In the genomic region with DNA sequence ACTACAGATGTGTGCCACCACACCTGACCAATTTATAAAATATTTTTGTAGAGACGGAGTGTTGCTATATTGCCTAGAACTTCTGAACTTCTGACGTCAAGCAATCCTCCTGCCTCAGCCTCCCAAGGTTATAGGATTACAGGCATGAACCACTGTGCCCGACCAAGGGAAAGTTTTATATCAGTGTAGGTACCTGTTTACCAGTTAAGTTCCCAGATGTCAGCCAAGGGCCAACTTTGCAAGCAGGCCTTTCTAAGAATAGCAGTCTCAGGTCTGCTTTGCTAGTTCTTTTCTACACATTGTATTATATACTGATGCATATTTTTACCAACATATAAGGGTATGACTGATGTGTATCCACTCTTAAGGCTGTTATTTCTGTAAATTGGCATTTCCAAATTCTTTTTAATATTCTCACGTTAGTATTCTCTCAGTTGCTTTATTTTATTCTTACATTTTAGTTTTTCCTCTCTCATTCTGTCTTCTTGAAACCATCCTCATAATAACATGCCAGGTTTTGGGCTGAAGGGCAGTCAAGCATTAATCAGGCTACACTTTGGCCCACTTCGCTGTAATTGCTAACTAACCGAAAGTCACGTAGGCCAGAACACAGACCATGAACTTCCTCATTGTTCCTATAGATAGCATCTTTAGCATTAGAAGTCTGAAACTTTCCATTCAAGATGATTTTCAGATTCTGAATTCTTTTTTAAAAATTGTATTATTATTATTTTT, we compare ENCODE assay signal across 11 cellular contexts. TPM values are rescaled to one million over a fixed set of nuclear protein-coding genes. Genes with fewer than 3 reads are reported as not detected.
DNase-seq lines count a peak whose midpoint lies in the region; ATAC-seq, FAIRE-seq and TF ChIP-seq lines count a peak whose summit lies in the region.
"Had no signal": no experiment of that assay in that cellular context is flagged by ENCODE, and none has a peak within 500 bp of the region (broad histone marks: within the 10 kb centered on the region; RNA-seq: fewer than 3 reads in every experiment).

No MANE protein-coding gene starts in this region.

- no TSS peak for BruUV-seq in GM12878 (replicated peaks; lab: Mats Ljungman, UMichigan)

- H3K4me3 ChIP-seq in GM12878 = peak overlapping the region; percentile 18; the same call in 1 of the 2 replicates
- H3K4me3 ChIP-seq: body of pancreas had no signal

- H3K9me3 Mint-ChIP-seq in activated CD4-positive, alpha-beta memory T cell treated with anti-CD3 and anti-CD28 coated beads, Interleukin-2, amount 10 ng/mL, durations not matched to agents 7 days and 5 days = no peaks in the 10 kb centered on the region

- no peak overlapping the region for H3K27ac Mint-ChIP-seq in activated CD4-positive, alpha-beta memory T cell treated with anti-CD3 and anti-CD28 coated beads, Interleukin-2, amount 10 ng/mL, durations not matched to agents 7 days and 5 days

- H3K27ac ChIP-seq in GM12878 (ENCODE audit: control insufficient read depth, insufficient read depth) = peak overlapping the region; percentile 95
- H3K27ac ChIP-seq: body of pancreas had no signal

- no peak for TF ChIP-seq POLR2A in GM12878 (IDR thresholded peaks at IDR 0.05; ENCODE audit: low read depth, low read length)

- H3K4me2 ChIP-seq in GM12878 (ENCODE audit: control insufficient read depth, insufficient read depth) = peak overlapping the region; percentile 85

- H4K20me1 ChIP-seq in GM12878 (ENCODE audit: control insufficient read depth, insufficient read depth) = no peaks in the 10 kb centered on the region

- no peak overlapping the region for H2AFZ ChIP-seq in GM12878 (ENCODE audit: control insufficient read depth, low read depth, low read length)

- SMC1A ChIA-PET in GM12878 (lab: Charles Lee; ENCODE audit: uncharacterized antibody, unreplicated experiment) = interaction anchor here (1.1 to 8.7 kb wide), 7 partner anchors 7 to 45 kb away, joined by 3 to 145 read pairs (median 10); partner anchors contain the start of gene CFAP53

- H3K4me1 Mint-ChIP-seq in activated CD4-positive, alpha-beta memory T cell treated with anti-CD3 and anti-CD28 coated beads, Interleukin-2, amount 10 ng/mL, durations not matched to agents 7 days and 5 days = peaks cover 16% of the 10 kb centered on the region

- in situ Hi-C loops in GM12878 (cut with MboI) = no loop called here

- POLR2A ChIA-PET in GM12878 (lab: Charles Lee) = interaction anchor here (0.8 to 4.5 kb wide), 4 partner anchors 15 to 43 kb away, joined by 3 to 32 read pairs (median 10); partner anchors contain the start of gene MBD1
- POLR2A ChIA-PET in activated CD4-positive, alpha-beta memory T cell treated with anti-CD3 and anti-CD28 coated beads, Interleukin-2, amount 10 ng/mL, durations not matched to agents 7 days and 5 days (lab: Charles Lee) = no interaction called here

- WGBS in GM12878 (ENCODE audit: insufficient coverage, insufficient replicate concordance, low lambda C conversion rate, missing lambda C conversion rate) = 5% methylated on average over 7 of the region's 7 CpGs

- ATAC-seq in GM18519 (IDR thresholded peaks at IDR 0.05; ENCODE audit: low FRiP score, unreplicated experiment) = peak; percentile 62
- ATAC-seq in GM21576 (IDR thresholded peaks at IDR 0.05; ENCODE audit: unreplicated experiment) = peak; percentile 64
- peak; percentile 69 for ATAC-seq in HG03196 (IDR thresholded peaks at IDR 0.05; ENCODE audit: unreplicated experiment)
- peak; percentile 79 for ATAC-seq in GM12878

- CTCF ChIA-PET in GM12878 (lab: Yijun Ruan, JAX) = interaction anchor here (0.8 to 6.6 kb wide), 6 partner anchors 10 to 45 kb away, joined by 3 to 83 read pairs (median 4); partner anchors contain the start of gene MBD1
- CTCF ChIA-PET in activated CD4-positive, alpha-beta memory T cell treated with anti-CD3 and anti-CD28 coated beads, Interleukin-2, amount 10 ng/mL, durations not matched to agents 7 days and 5 days (lab: Charles Lee) = interaction anchor here (1.2 kb wide), 1 partner anchor 31 kb away, joined by 3 read pairs; the partner anchor contains the start of gene MBD1

- peaks cover 5% of the 10 kb centered on the region; the same call in 2 of the 3 replicates for H3K9me3 ChIP-seq in GM12878 (replicated peaks; ENCODE audit: control insufficient read depth, insufficient read depth, low read length)
- H3K9me3 ChIP-seq: body of pancreas had no signal

- H3K4me3 Mint-ChIP-seq in activated CD4-positive, alpha-beta memory T cell treated with anti-CD3 and anti-CD28 coated beads, Interleukin-2, amount 10 ng/mL, durations not matched to agents 7 days and 5 days = no peak overlapping the region

- peak; percentile 97 for DNase-seq in GM12878 (ENCODE audit: low read depth, low spot score)
- DNase-seq in activated CD4-positive, alpha-beta memory T cell treated with anti-CD3 and anti-CD28 coated beads, Interleukin-2, amount 10 ng/mL, durations not matched to agents 7 days and 5 days = no peak
- DNase-seq in NCI-H2196 treated with DMSO at 0.1 percent for 48 hours (lab: John Stamatoyannopoulos, UW; ENCODE audit: unreplicated experiment) = no peak
- DNase-seq in NCI-H1105 treated with DMSO at 0.1 percent for 48 hours (lab: John Stamatoyannopoulos, UW) = no peak
- DNase-seq in activated CD4-positive, alpha-beta T cell treated with anti-CD3 and anti-CD28 coated beads, Interleukin-2, amount 50 U/mL, for 48 hours = no peak
- DNase-seq: midbrain, NCI-H187 had no signal

- H3K27me3 Mint-ChIP-seq in activated CD4-positive, alpha-beta memory T cell treated with anti-CD3 and anti-CD28 coated beads, Interleukin-2, amount 10 ng/mL, durations not matched to agents 7 days and 5 days = peaks cover 33% of the 10 kb centered on the region

- RAD21 ChIA-PET in GM12878 (lab: Charles Lee; ENCODE audit: unreplicated experiment) = interaction anchor here (0.6 to 6.6 kb wide), 5 partner anchors 14 to 43 kb away, joined by 3 to 125 read pairs (median 4); partner anchors contain the start of gene MBD1

- no peaks in the 10 kb centered on the region for H3K79me2 ChIP-seq in GM12878 (ENCODE audit: control insufficient read depth, insufficient read depth, low read length)

- H3K4me1 ChIP-seq in GM12878 (ENCODE audit: control insufficient read depth, insufficient read depth, low read length) = peaks cover 70% of the 10 kb centered on the region

- H3K9ac ChIP-seq in GM12878 (ENCODE audit: control insufficient read depth, insufficient read depth, low read length) = peak overlapping the region; percentile 40

- FAIRE-seq in GM12878 (lab: Jason Lieb, UNC) = peak; percentile 78

- peaks cover 11% of the 10 kb centered on the region for H3K36me3 Mint-ChIP-seq in activated CD4-positive, alpha-beta memory T cell treated with anti-CD3 and anti-CD28 coated beads, Interleukin-2, amount 10 ng/mL, durations not matched to agents 7 days and 5 days (ENCODE audit: low read depth)

- TF ChIP-seq RAD21 in GM12878 (IDR thresholded peaks at IDR 0.05; ENCODE audit: insufficient read depth, low read depth, low read length) = no peak

- no peak for TF ChIP-seq CTCF in GM12878 (IDR thresholded peaks at IDR 0.05 in 2 of 3, conservative IDR thresholded peaks at IDR 0.05 in 1 of 3; ENCODE audit: control insufficient read depth in 2 of 3, extremely low read depth in 1 of 3, insufficient read depth in 1 of 3, low read depth in 3 of 3, low read length in 3 of 3)

- no peaks in the 10 kb centered on the region for H3K36me3 ChIP-seq in GM12878 (ENCODE audit: control insufficient read depth in 2 of 2, insufficient read depth in 2 of 2, low read length in 1 of 2)

- intact Hi-C loops in GM12878 (cut with micrococcal nuclease; ENCODE audit: unreplicated experiment) = loop anchor here (1.0 kb wide), 1 partner anchor 31 kb away; the partner anchor contains the start of gene MBD1

- peak; percentile 64 to 76; a peak in 2 of 4 replicates for TF ChIP-seq EP300 in GM12878 (IDR thresholded peaks at IDR 0.05; ENCODE audit: borderline replicate concordance in 1 of 2, control insufficient read depth in 1 of 2, low read depth in 2 of 2, low read length in 2 of 2)

- H3K27me3 ChIP-seq in GM12878 (replicated peaks in 1 of 2; ENCODE audit: control insufficient read depth in 2 of 2, insufficient read depth in 2 of 2, low read length in 1 of 2) = no peaks in the 10 kb centered on the region
- H3K27me3 ChIP-seq: body of pancreas had no signal

RNA-seq across cellular contexts. Expression of gene CXXC1, which starts 25.0 kb away (rescaled TPM):
- total RNA-seq in GM12878 (2013; cell fraction: nucleolus; rRNA removed) = 110 and 131 TPM in 2 replicates
- total RNA-seq in GM12878 (2014; rRNA removed) = 81.1 and 82.1 TPM in 2 replicates
- 48.5 and 51.2 TPM in 2 replicates for total RNA-seq in GM12878 (2014; rRNA removed; fragmentation: Illumina TruSeq; extraction: Trizol)
- total RNA-seq in GM12878 (2021) = 160 and 180 TPM in 2 replicates
- polyA plus RNA-seq in GM12878 (2011; ENCODE audit: low read depth) = 96.5 TPM
- polyA plus RNA-seq in GM12878 (2011; rRNA removed) = 58.3 and 106 TPM in 2 replicates
- polyA plus RNA-seq in GM12878 (2011; cell fraction: cytosol; rRNA removed) = 179 and 292 TPM in 2 replicates
- 1,325 and 1,540 TPM in 2 replicates for polyA plus RNA-seq in GM12878 (2011; cell fraction: nucleus; rRNA removed)
- polyA plus RNA-seq in GM12878 (2012) = 187 and 242 TPM in 2 replicates
- 56.4 and 70.0 TPM in 2 replicates for polyA plus RNA-seq in GM12878 (2014; fragmentation: Illumina TruSeq; extraction: Trizol)
- 10 to 100 TPM in 1 of 2 experiments, 1 to 10 TPM in 1; 9.2 to 17.0 TPM for polyA plus RNA-seq in GM12878 (2014; fragmentation: Nextera tagmentation; extraction: Ambion mirVana)
- 161 and 206 TPM in 2 replicates for polyA plus RNA-seq in GM12878 (2014; rRNA removed)
- polyA plus RNA-seq in GM12878 (2016; fragmentation: Nextera tagmentation; extraction: Ambion mirVana) = 100 to 1,000 TPM; 147 to 148 TPM
- polyA minus RNA-seq in GM12878 (2011; rRNA and poly(A)+ RNA removed) = 65.9 and 109 TPM in 2 replicates
- 35.4 and 47.8 TPM in 2 replicates for polyA minus RNA-seq in GM12878 (2011; cell fraction: cytosol; rRNA and poly(A)+ RNA removed)
- 83.8 and 143 TPM in 2 replicates for polyA minus RNA-seq in GM12878 (2011; cell fraction: nucleus; rRNA and poly(A)+ RNA removed)
- total RNA-seq in activated CD4-positive, alpha-beta memory T cell treated with anti-CD3 and anti-CD28 coated beads, Interleukin-2, amount 10 ng/mL, durations not matched to agents 7 days and 5 days = 100 to 1,000 TPM; 128 to 133 TPM

RNA-seq across cellular contexts. Expression of gene MBD1, which starts 31.1 kb away (rescaled TPM):
- 197 and 225 TPM in 2 replicates for total RNA-seq in GM12878 (2013; cell fraction: nucleolus; rRNA removed)
- total RNA-seq in GM12878 (2014; rRNA removed) (56.9 and 59.9 TPM in 2 replicates), GM12878 (2014; rRNA removed; fragmentation: Illumina TruSeq; extraction: Trizol) (35.4 and 39.2 TPM in 2 replicates), GM12878 (2021) (83.0 and 97.7 TPM in 2 replicates)
- 42.0 TPM for polyA plus RNA-seq in GM12878 (2011; ENCODE audit: low read depth)
- polyA plus RNA-seq in GM12878 (2011; rRNA removed) (61.3 and 91.0 TPM in 2 replicates), GM12878 (2014; fragmentation: Illumina TruSeq; extraction: Trizol) (40.6 and 45.4 TPM in 2 replicates), GM12878 (2014; fragmentation: Nextera tagmentation; extraction: Ambion mirVana) (10 to 100 TPM in 1 of 2 experiments, 1 to 10 TPM in 1; 8.4 to 12.4 TPM), GM12878 (2014; rRNA removed) (79.0 and 92.6 TPM in 2 replicates), GM12878 (2016; fragmentation: Nextera tagmentation; extraction: Ambion mirVana) (10 to 100 TPM; 59.8 to 60.2 TPM)
- polyA plus RNA-seq in GM12878 (2011; cell fraction: cytosol; rRNA removed) = 84.2 and 109 TPM in 2 replicates
- 621 and 682 TPM in 2 replicates for polyA plus RNA-seq in GM12878 (2011; cell fraction: nucleus; rRNA removed)
- 82.8 and 83.1 TPM in 2 replicates for polyA plus RNA-seq in GM12878 (2012)
- 60.2 and 100 TPM in 2 replicates for polyA minus RNA-seq in GM12878 (2011; rRNA and poly(A)+ RNA removed)
- 40.6 and 44.4 TPM in 2 replicates for polyA minus RNA-seq in GM12878 (2011; cell fraction: cytosol; rRNA and poly(A)+ RNA removed)
- 124 and 168 TPM in 2 replicates for polyA minus RNA-seq in GM12878 (2011; cell fraction: nucleus; rRNA and poly(A)+ RNA removed)
- total RNA-seq in activated CD4-positive, alpha-beta memory T cell treated with anti-CD3 and anti-CD28 coated beads, Interleukin-2, amount 10 ng/mL, durations not matched to agents 7 days and 5 days = 100 to 1,000 TPM; 103 to 106 TPM

RNA-seq across cellular contexts. Expression of gene CFAP53, which starts 46.2 kb away (rescaled TPM):
- 1.3 TPM in 2 replicates for total RNA-seq in GM12878 (2013; cell fraction: nucleolus; rRNA removed)
- total RNA-seq in GM12878 (2014; rRNA removed) (not detected in 2 replicates), GM12878 (2014; rRNA removed; fragmentation: Illumina TruSeq; extraction: Trizol) (0.09 TPM in 2 replicates), GM12878 (2021) (0.26 TPM in 1 of 2 replicates, not detected in the other)
- not detected for polyA plus RNA-seq in GM12878 (2011; ENCODE audit: low read depth)
- polyA plus RNA-seq in GM12878 (2011; rRNA removed) (0.30 and 0.48 TPM in 2 replicates), GM12878 (2014; fragmentation: Illumina TruSeq; extraction: Trizol) (0.12 TPM in 1 of 2 replicates, not detected in the other), GM12878 (2014; fragmentation: Nextera tagmentation; extraction: Ambion mirVana) (under 1 TPM; 0.05 to 0.06 TPM), GM12878 (2014; rRNA removed) (0.13 TPM in 1 of 2 replicates, not detected in the other), GM12878 (2016; fragmentation: Nextera tagmentation; extraction: Ambion mirVana) (under 1 TPM; 0.10 to 0.31 TPM)
- 0.12 and 0.13 TPM in 2 replicates for polyA plus RNA-seq in GM12878 (2011; cell fraction: cytosol; rRNA removed)
- polyA plus RNA-seq in GM12878 (2011; cell fraction: nucleus; rRNA removed) = 0.41 and 0.69 TPM in 2 replicates
- 0.08 and 0.24 TPM in 2 replicates for polyA plus RNA-seq in GM12878 (2012)
- polyA minus RNA-seq in GM12878 (2011; rRNA and poly(A)+ RNA removed) = 0.10 and 0.22 TPM in 2 replicates
- not detected in 2 replicates for polyA minus RNA-seq in GM12878 (2011; cell fraction: cytosol; rRNA and poly(A)+ RNA removed)
- 0.19 and 0.24 TPM in 2 replicates for polyA minus RNA-seq in GM12878 (2011; cell fraction: nucleus; rRNA and poly(A)+ RNA removed)
- under 1 TPM; 0.50 to 0.83 TPM for total RNA-seq in activated CD4-positive, alpha-beta memory T cell treated with anti-CD3 and anti-CD28 coated beads, Interleukin-2, amount 10 ng/mL, durations not matched to agents 7 days and 5 days
